In genomic region chr3:171061749-171062148, GRCh38 we compare ENCODE assay signal across 32 cellular contexts. TPM values are rescaled to one million over a fixed set of nuclear protein-coding genes. Genes with fewer than 3 reads are reported as not detected.
"Had no signal": no experiment of that assay in that cellular context is flagged by ENCODE, and none has a peak within 500 bp of the region (broad histone marks: within the 10 kb centered on the region; RNA-seq: fewer than 3 reads in every experiment).

No MANE protein-coding gene starts in this region.

- H3K4me2 ChIP-seq: SK-N-SH had no signal

- H3K4me3 ChIP-seq: SJSA1 had no signal

- ATAC-seq: activated CD4-positive, alpha-beta T cell treated with anti-CD3 and anti-CD28 coated beads for 36 hours; activated CD4-positive, CD25-positive, alpha-beta regulatory T cell treated with anti-CD3 and anti-CD28 coated beads, Interleukin-2, amount 50 U/mL, for 24 hours; Panc1 had no signal

- H3K36me3 ChIP-seq: SJSA1 had no signal

- H3K27me3 Mint-ChIP-seq: activated CD4-positive, alpha-beta memory T cell treated with anti-CD3 and anti-CD28 coated beads for 36 hours; activated CD4-positive, alpha-beta T cell treated with anti-CD3 and anti-CD28 coated beads for 36 hours; activated CD4-positive, alpha-beta T cell treated with anti-CD3 and anti-CD28 coated beads, Interleukin-2, amount 10 ng/mL, durations not matched to agents 7 days and 5 days; activated naive CD8-positive, alpha-beta T cell treated with anti-CD3 and anti-CD28 coated beads for 36 hours had no signal

- H3K9ac ChIP-seq: SK-N-SH had no signal

- H3K27me3 ChIP-seq: brain microvascular endothelial cell had no signal

- H3K9me3 ChIP-seq: SJSA1, SK-N-SH had no signal

- H3K9me3 Mint-ChIP-seq: activated CD4-positive, alpha-beta memory T cell treated with anti-CD3 and anti-CD28 coated beads for 36 hours; activated CD4-positive, alpha-beta T cell treated with anti-CD3 and anti-CD28 coated beads, Interleukin-2, amount 10 ng/mL, durations not matched to agents 7 days and 5 days; activated naive CD8-positive, alpha-beta T cell treated with anti-CD3 and anti-CD28 coated beads for 36 hours; T-helper 1 cell treated with Interleukin-12 subunit alpha and Interleukin-12 subunit beta and Interleukin-4 antibody, amounts not matched to agents 30 μg/mL and 1 μg/mL, for 36 hours; T-helper 2 cell treated with Interferon-gamma antibody and Interleukin-4, amounts not matched to agents 5 μg/mL and 100 μg/mL, for 36 hours had no signal

- H3K27ac Mint-ChIP-seq: activated CD4-positive, alpha-beta memory T cell treated with anti-CD3 and anti-CD28 coated beads for 36 hours; activated CD4-positive, alpha-beta T cell treated with anti-CD3 and anti-CD28 coated beads for 36 hours; activated CD4-positive, alpha-beta T cell treated with anti-CD3 and anti-CD28 coated beads, Interleukin-2, amount 10 ng/mL, durations not matched to agents 7 days and 5 days; activated naive CD8-positive, alpha-beta T cell treated with anti-CD3 and anti-CD28 coated beads for 36 hours; T-helper 1 cell treated with Interleukin-12 subunit alpha and Interleukin-12 subunit beta and Interleukin-4 antibody, amounts not matched to agents 30 μg/mL and 1 μg/mL, for 36 hours; T-helper 2 cell treated with Interferon-gamma antibody and Interleukin-4, amounts not matched to agents 5 μg/mL and 100 μg/mL, for 36 hours had no signal

- DNase-seq: activated CD4-positive, alpha-beta memory T cell treated with anti-CD3 and anti-CD28 coated beads for 36 hours; activated CD4-positive, alpha-beta T cell treated with anti-CD3 and anti-CD28 coated beads for 36 hours; activated CD4-positive, alpha-beta T cell treated with anti-CD3 and anti-CD28 coated beads, Interleukin-2, amount 10 ng/mL, durations not matched to agents 7 days and 5 days; activated CD8-positive, alpha-beta memory T cell treated with anti-CD3 and anti-CD28 coated beads, Interleukin-2, amount 50 U/mL, for 4 hours; activated effector memory CD4-positive, alpha-beta T cell treated with Interleukin-2 at 50 U/mL for 16 hours; activated naive CD4-positive, alpha-beta T cell; activated naive CD4-positive, alpha-beta T cell treated with anti-CD3 and anti-CD28 coated beads, Interleukin-2, amount 50 U/mL, for 16 hours; activated naive CD8-positive, alpha-beta T cell treated with anti-CD3 and anti-CD28 coated beads for 36 hours; activated T-cell treated with anti-CD3 and anti-CD28 coated beads for 4 hours; activated T-cell treated with anti-CD3 and anti-CD28 coated beads, Interleukin-2, amount 50 U/mL, for 48 hours; amniotic stem cell; aorta; brain microvascular endothelial cell; central memory CD4-positive, alpha-beta T cell; NCI-H1105 treated with DMSO at 0.1 percent for 48 hours; NCI-H1436; NCI-H1694; NCI-H1930; NCI-H2081 treated with DMSO at 0.1 percent for 48 hours; NCI-H2171; NCI-H510A; NCI-H69; NCI-H82; RPMI8226; SHP77 treated with DMSO at 0.1 percent for 48 hours; SK-N-SH had no signal

- H3K27ac ChIP-seq: brain microvascular endothelial cell, SJSA1 had no signal

- H3K4me3 Mint-ChIP-seq: activated CD4-positive, alpha-beta memory T cell treated with anti-CD3 and anti-CD28 coated beads for 36 hours; activated CD4-positive, alpha-beta T cell treated with anti-CD3 and anti-CD28 coated beads for 36 hours; activated CD4-positive, alpha-beta T cell treated with anti-CD3 and anti-CD28 coated beads, Interleukin-2, amount 10 ng/mL, durations not matched to agents 7 days and 5 days; activated naive CD8-positive, alpha-beta T cell treated with anti-CD3 and anti-CD28 coated beads for 36 hours; T-helper 1 cell treated with Interleukin-12 subunit alpha and Interleukin-12 subunit beta and Interleukin-4 antibody, amounts not matched to agents 30 μg/mL and 1 μg/mL, for 36 hours; T-helper 2 cell treated with Interferon-gamma antibody and Interleukin-4, amounts not matched to agents 5 μg/mL and 100 μg/mL, for 36 hours had no signal

- H3K4me1 Mint-ChIP-seq: activated CD4-positive, alpha-beta T cell treated with anti-CD3 and anti-CD28 coated beads for 36 hours; activated CD4-positive, alpha-beta T cell treated with anti-CD3 and anti-CD28 coated beads, Interleukin-2, amount 10 ng/mL, durations not matched to agents 7 days and 5 days; activated naive CD8-positive, alpha-beta T cell treated with anti-CD3 and anti-CD28 coated beads for 36 hours had no signal

RNA-seq across cellular contexts. Expression of gene SLC2A2, which starts 35.2 kb away (rescaled TPM):
- total RNA-seq: activated CD4-positive, alpha-beta memory T cell treated with anti-CD3 and anti-CD28 coated beads for 36 hours; activated CD4-positive, alpha-beta T cell treated with anti-CD3 and anti-CD28 coated beads for 36 hours; activated CD4-positive, alpha-beta T cell treated with anti-CD3 and anti-CD28 coated beads, Interleukin-2, amount 10 ng/mL, durations not matched to agents 7 days and 5 days; activated naive CD8-positive, alpha-beta T cell treated with anti-CD3 and anti-CD28 coated beads for 36 hours; aorta; cerebellum; SJSA1 had no signal
